ENCODE assay signal across 27 cellular contexts in the genomic region with DNA sequence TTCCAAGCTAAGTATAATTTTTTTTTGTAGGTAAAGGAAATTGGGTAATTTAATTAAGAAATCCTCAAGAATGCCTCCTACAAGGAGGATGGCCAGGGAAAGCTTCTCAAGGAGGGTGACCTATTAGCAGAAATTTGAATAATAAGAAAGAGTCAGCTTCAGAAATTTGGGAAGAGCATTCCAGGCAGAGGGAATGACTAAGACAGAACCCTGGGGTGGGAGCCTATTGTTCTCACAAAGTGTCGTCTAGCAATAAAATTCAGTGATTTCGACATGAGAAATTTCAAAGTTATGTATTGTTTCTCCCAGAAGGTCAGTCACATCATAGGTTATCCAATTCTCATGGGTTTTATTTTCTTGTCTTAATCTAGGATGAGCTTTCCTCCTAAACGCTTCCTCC.
"Had no signal": no experiment of that assay in that cellular context is flagged by ENCODE, and none has a peak within 500 bp of the region (broad histone marks: within the 10 kb centered on the region; RNA-seq: fewer than 3 reads in every experiment).

No MANE protein-coding gene starts in this region.

- H3K27ac Mint-ChIP-seq: activated B cell treated with CpG ODN at 0.5 μM for 24 hours; activated CD4-positive, alpha-beta T cell treated with anti-CD3 and anti-CD28 coated beads for 36 hours; activated naive CD8-positive, alpha-beta T cell; activated T-helper 2 cell treated with anti-CD3 and anti-CD28 coated beads, Interferon-gamma antibody, Interleukin-2, Interleukin-4, amounts not matched to agents 10 μg/mL and 5 μg/mL and 100 μg/mL, durations not matched to agents 14 hours and 24 hours and 36 hours; mesothelial cell of epicardium; natural killer cell; progenitor cell of endocrine pancreas; T-helper 17 cell had no signal

- H3K9me3 ChIP-seq: breast epithelium, esophagus squamous epithelium, heart left ventricle, testis, uterus had no signal

- H3K4me1 Mint-ChIP-seq: activated B cell treated with CpG ODN at 0.5 μM for 24 hours; activated CD4-positive, alpha-beta T cell treated with anti-CD3 and anti-CD28 coated beads for 36 hours; central memory CD8-positive, alpha-beta T cell; mesothelial cell of epicardium; natural killer cell; T-helper 17 cell had no signal

- H3K36me3 ChIP-seq: breast epithelium, esophagus squamous epithelium, heart left ventricle, sigmoid colon, uterus had no signal

- H3K36me3 Mint-ChIP-seq: activated naive CD8-positive, alpha-beta T cell; mesothelial cell of epicardium; natural killer cell had no signal

- FAIRE-seq: colon had no signal

- DNase-seq: activated B cell treated with CpG ODN at 0.5 μM for 24 hours; activated CD4-positive, alpha-beta T cell treated with anti-CD3 and anti-CD28 coated beads for 36 hours; activated CD4-positive, alpha-beta T cell treated with anti-CD3 and anti-CD28 coated beads, Interleukin-2, amount 50 U/mL, for 4 hours; activated CD8-positive, alpha-beta memory T cell treated with anti-CD3 and anti-CD28 coated beads, Interleukin-2, amount 50 U/mL, for 48 hours; activated naive CD4-positive, alpha-beta T cell; activated T-cell treated with anti-CD3 and anti-CD28 coated beads, Interleukin-2, amount 50 U/mL, for 4 hours; dorsolateral prefrontal cortex; esophagus squamous epithelium; heart left ventricle; islet precursor cell; natural killer cell; retina; sigmoid colon; stimulated activated CD4-positive, alpha-beta T cell treated with anti-CD3 and anti-CD28 coated beads, Interleukin-2, amount 100 ng/mL, for 48 hours; stimulated activated naive CD4-positive, alpha-beta T cell; T-helper 17 cell; testis; trophoblast cell; uterus had no signal

- H3K4me1 ChIP-seq: breast epithelium, esophagus squamous epithelium, heart left ventricle, sigmoid colon, testis, uterus had no signal

- H3K9me3 Mint-ChIP-seq: activated T-cell treated with anti-CD3 and anti-CD28 coated beads, Interleukin-2, amount 50 U/mL, for 4 hours had no signal

- ATAC-seq: activated CD4-positive, alpha-beta T cell treated with anti-CD3 and anti-CD28 coated beads for 36 hours; activated T-cell treated with anti-CD3 and anti-CD28 coated beads, Interleukin-2, amount 50 U/mL, for 4 hours; heart left ventricle; natural killer cell; T-helper 17 cell had no signal

- H3K4me3 ChIP-seq: breast epithelium, dorsolateral prefrontal cortex, esophagus squamous epithelium, heart left ventricle, lung, sigmoid colon, testis, uterus had no signal

- H3K27me3 Mint-ChIP-seq: activated B cell treated with CpG ODN at 0.5 μM for 24 hours; activated CD4-positive, alpha-beta T cell treated with anti-CD3 and anti-CD28 coated beads for 36 hours; activated naive CD8-positive, alpha-beta T cell; central memory CD8-positive, alpha-beta T cell; progenitor cell of endocrine pancreas; T-helper 17 cell had no signal

- H3K4me3 Mint-ChIP-seq: activated B cell treated with CpG ODN at 0.5 μM for 24 hours; activated CD4-positive, alpha-beta T cell treated with anti-CD3 and anti-CD28 coated beads for 36 hours; activated naive CD8-positive, alpha-beta T cell; activated T-cell treated with anti-CD3 and anti-CD28 coated beads, Interleukin-2, amount 50 U/mL, for 4 hours; central memory CD8-positive, alpha-beta T cell; mesothelial cell of epicardium; natural killer cell; T-helper 17 cell had no signal

- H3K27ac ChIP-seq: breast epithelium, dorsolateral prefrontal cortex, esophagus squamous epithelium, heart left ventricle, sigmoid colon, testis, uterus had no signal

- H3K27me3 ChIP-seq: breast epithelium, dorsolateral prefrontal cortex, esophagus squamous epithelium, heart left ventricle, sigmoid colon, testis, uterus had no signal
